Comparison of ENCODE assay signal across 11 cellular contexts in genomic region chr17:36932383-36933173, GRCh38. TPM values are rescaled to one million over a fixed set of nuclear protein-coding genes. Genes with fewer than 3 reads are reported as not detected.
DNase-seq lines count a peak whose midpoint lies in the region; ATAC-seq, FAIRE-seq and TF ChIP-seq lines count a peak whose summit lies in the region.
"Had no signal": no experiment of that assay in that cellular context is flagged by ENCODE, and none has a peak within 500 bp of the region (broad histone marks: within the 10 kb centered on the region; RNA-seq: fewer than 3 reads in every experiment).

No MANE protein-coding gene starts in this region.

- intact Hi-C loops in right cardiac atrium (cut with DNase I) (no loop called here), left ventricle myocardium superior (cut with micrococcal nuclease) (no loop called here), upper lobe of right lung (cut with DNase I) (no loop called here)

- no peak for FAIRE-seq in H54 (lab: Jason Lieb, UNC)
- FAIRE-seq: frontal cortex, pancreas had no signal

- H3K9me3 ChIP-seq in right cardiac atrium (ENCODE audit: control insufficient read depth, low read length) (no peaks in the 10 kb centered on the region), mesenchymal stem cell (ENCODE audit: control insufficient read depth, low read length) (peaks cover 3% of the 10 kb centered on the region), upper lobe of right lung (no peaks in the 10 kb centered on the region)
- H3K9me3 ChIP-seq: pancreas had no signal

- no peaks in the 10 kb centered on the region for H3K9me3 Mint-ChIP-seq in activated naive CD8-positive, alpha-beta T cell treated with anti-CD3 and anti-CD28 coated beads, Interleukin-2, amount 50 U/mL, for 24 hours

- H4K91ac ChIP-seq in mesenchymal stem cell (ENCODE audit: low read length), result no peak overlapping the region

- no peak overlapping the region for H2BK12ac ChIP-seq in mesenchymal stem cell (ENCODE audit: low read length in 2 of 2)

- no peaks in the 10 kb centered on the region for H3K36me3 Mint-ChIP-seq in activated naive CD8-positive, alpha-beta T cell treated with anti-CD3 and anti-CD28 coated beads, Interleukin-2, amount 50 U/mL, for 24 hours (ENCODE audit: low read depth)

- H2BK15ac ChIP-seq in mesenchymal stem cell (ENCODE audit: low read depth, poor library complexity, severe bottlenecking), result no peak overlapping the region

- ATAC-seq in right cardiac atrium (no peak), left ventricle myocardium superior (no peak), upper lobe of right lung (no peak)
- no peak for ATAC-seq in activated naive CD8-positive, alpha-beta T cell treated with anti-CD3 and anti-CD28 coated beads, Interleukin-2, amount 50 U/mL, for 24 hours

- no peaks in the 10 kb centered on the region for H3K79me1 ChIP-seq in mesenchymal stem cell (replicated peaks; ENCODE audit: low read length, poor library complexity, severe bottlenecking)

- no peak overlapping the region for H4K8ac ChIP-seq in mesenchymal stem cell (ENCODE audit: low read length)

- H3K4me1 Mint-ChIP-seq in activated naive CD8-positive, alpha-beta T cell treated with anti-CD3 and anti-CD28 coated beads, Interleukin-2, amount 50 U/mL, for 24 hours, result peaks cover 57% of the 10 kb centered on the region

- H3K4me1 ChIP-seq in right cardiac atrium (ENCODE audit: control insufficient read depth, insufficient read depth, low read length) (peaks cover 18% of the 10 kb centered on the region), mesenchymal stem cell (ENCODE audit: control insufficient read depth, insufficient read depth, low read depth, low read length) (peaks cover 55% of the 10 kb centered on the region), upper lobe of right lung (peaks cover 52% of the 10 kb centered on the region)

- peak overlapping the region; percentile 21 for H3K4me3 Mint-ChIP-seq in activated naive CD8-positive, alpha-beta T cell treated with anti-CD3 and anti-CD28 coated beads, Interleukin-2, amount 50 U/mL, for 24 hours

- no peak overlapping the region for H2AK5ac ChIP-seq in mesenchymal stem cell (ENCODE audit: low read length, severe bottlenecking)

- DNase-seq in right cardiac atrium (no peak), left ventricle myocardium superior (no peak), mesenchymal stem cell (no peak), upper lobe of right lung (peak; percentile 55), T-helper 9 cell (no peak), hepatic stellate cell (ENCODE audit: low spot score) (no peak), H54 (ENCODE audit: insufficient read length, low spot score) (no peak)
- no peak for DNase-seq in activated naive CD8-positive, alpha-beta T cell treated with anti-CD3 and anti-CD28 coated beads, Interleukin-2, amount 50 U/mL, for 24 hours
- DNase-seq: NCI-H226 had no signal

- H3K9ac ChIP-seq in mesenchymal stem cell (ENCODE audit: low read length), result no peak overlapping the region

- H3K4ac ChIP-seq in mesenchymal stem cell (ENCODE audit: low read depth in 1 of 2, low read length in 2 of 2), result no peak overlapping the region

- H3K27ac Mint-ChIP-seq in activated naive CD8-positive, alpha-beta T cell treated with anti-CD3 and anti-CD28 coated beads, Interleukin-2, amount 50 U/mL, for 24 hours, result no peak overlapping the region

- H3K27me3 Mint-ChIP-seq in activated naive CD8-positive, alpha-beta T cell treated with anti-CD3 and anti-CD28 coated beads, Interleukin-2, amount 50 U/mL, for 24 hours, result peaks cover 91% of the 10 kb centered on the region

- no peak overlapping the region for H2BK5ac ChIP-seq in mesenchymal stem cell (ENCODE audit: low read depth, low read length, poor library complexity, severe bottlenecking)

- H3K4me3 ChIP-seq in right cardiac atrium (ENCODE audit: low read length) (peak overlapping the region; percentile 26), mesenchymal stem cell (ENCODE audit: insufficient read depth in 1 of 2, low read depth in 1 of 2, low read length in 2 of 2) (peak overlapping the region in 1 of 2 experiments; percentile 53), upper lobe of right lung (peak overlapping the region; percentile 23)

- H3K36me3 ChIP-seq in mesenchymal stem cell (ENCODE audit: control insufficient read depth in 1 of 2, insufficient read depth in 2 of 2, low read depth in 1 of 2, low read length in 2 of 2) (no peaks in the 10 kb centered on the region), upper lobe of right lung (no peaks in the 10 kb centered on the region)
- H3K36me3 ChIP-seq: pancreas had no signal

- H3K27ac ChIP-seq in right cardiac atrium (ENCODE audit: low read length) (no peak overlapping the region), mesenchymal stem cell (ENCODE audit: low read length, poor library complexity, severe bottlenecking) (no peak overlapping the region), upper lobe of right lung (no peak overlapping the region)
- H3K27ac ChIP-seq: pancreas had no signal

- H3K4me2 ChIP-seq in mesenchymal stem cell (ENCODE audit: low read length, poor library complexity, severe bottlenecking), result peak overlapping the region; percentile 27

- H2BK120ac ChIP-seq in mesenchymal stem cell (ENCODE audit: low read depth, low read length), result no peak overlapping the region

- TF ChIP-seq CTCF in upper lobe of right lung (IDR thresholded peaks at IDR 0.05), result no peak

- 8% methylated on average over 36 of the region's 36 CpGs for WGBS in right cardiac atrium
- 22% methylated on average over 31 of the region's 36 CpGs for WGBS in mesenchymal stem cell

- no peak overlapping the region for H2AFZ ChIP-seq in mesenchymal stem cell (ENCODE audit: low read depth, low read length)

- H3K23ac ChIP-seq in mesenchymal stem cell (ENCODE audit: low read length in 2 of 2), result no peak overlapping the region

- no peak for TF ChIP-seq POLR2A in H54 (IDR thresholded peaks at IDR 0.05; ENCODE audit: low read depth, low read length)

- no peak overlapping the region for H3K18ac ChIP-seq in mesenchymal stem cell (ENCODE audit: low read depth in 1 of 2, low read length in 2 of 2)

- no peak overlapping the region for H3K14ac ChIP-seq in mesenchymal stem cell (ENCODE audit: low read length in 2 of 2)

- H3K27me3 ChIP-seq in right cardiac atrium (ENCODE audit: control insufficient read depth, insufficient read depth) (no peaks in the 10 kb centered on the region), mesenchymal stem cell (ENCODE audit: control insufficient read depth in 1 of 2, insufficient read depth in 1 of 2, low read length in 2 of 2) (peaks cover 87 to 99% of the 10 kb centered on the region in 2 experiments), upper lobe of right lung (peaks cover 100% of the 10 kb centered on the region)

RNA-seq across cellular contexts. Expression of gene LHX1, which starts 4.7 kb away (rescaled TPM):
- not detected for total RNA-seq in right cardiac atrium
- not detected for polyA plus RNA-seq in right cardiac atrium
- not detected for total RNA-seq in left ventricle myocardium superior
- polyA plus RNA-seq in mesenchymal stem cell (2013, experiment 1 of 2), result not detected
- not detected for polyA plus RNA-seq in mesenchymal stem cell (2013, experiment 2 of 2)
- total RNA-seq in upper lobe of right lung, result not detected
- total RNA-seq: pancreas had no signal

RNA-seq across cellular contexts. Expression of gene AATF, which starts 16.2 kb away (rescaled TPM):
- 10 to 100 TPM; 22.2 to 32.9 (median 24.5) TPM for total RNA-seq in right cardiac atrium
- 19.9 TPM for polyA plus RNA-seq in right cardiac atrium
- total RNA-seq in left ventricle myocardium superior, result 26.1 TPM
- 57.8 TPM for polyA plus RNA-seq in mesenchymal stem cell (2013, experiment 1 of 2)
- 57.0 TPM for polyA plus RNA-seq in mesenchymal stem cell (2013, experiment 2 of 2)
- total RNA-seq in upper lobe of right lung, result 42.8 TPM
